8 cellular contexts compared by ENCODE assay signal in genomic region chr11:2345050-2345449, GRCh38. TPM values are rescaled to one million over a fixed set of nuclear protein-coding genes. Genes with fewer than 3 reads are reported as not detected.
"Had no signal": no experiment of that assay in that cellular context is flagged by ENCODE, and none has a peak within 500 bp of the region (broad histone marks: within the 10 kb centered on the region; RNA-seq: fewer than 3 reads in every experiment).

No MANE protein-coding gene starts in this region.

- H3K9ac ChIP-seq: KMS-11 had no signal

- H3K4me3 Mint-ChIP-seq: IgD-negative memory B cell had no signal

- FAIRE-seq: HepG2, HTR-8/SVneo had no signal

- DNase-seq: IMR-90, KBM-7, KG1 had no signal

- H3K4me2 ChIP-seq: KMS-11 had no signal

- ATAC-seq: HepG2 had no signal

- H3K27ac ChIP-seq: HL-60, KMS-11 had no signal

- H3K27ac Mint-ChIP-seq: IgD-negative memory B cell had no signal

RNA-seq across cellular contexts. Expression of gene CD81, which starts 32.1 kb away (rescaled TPM):
- total RNA-seq: HepG2 had no signal
- polyA plus RNA-seq: HepG2 had no signal

RNA-seq across cellular contexts. Expression of gene TSPAN32, which starts 43.2 kb away (rescaled TPM):
- total RNA-seq: IMR-90 had no signal

RNA-seq across cellular contexts. Expression of gene C11orf21, which starts 43.3 kb away (rescaled TPM):
- total RNA-seq: HepG2, IMR-90 had no signal
- polyA plus RNA-seq: IMR-90 had no signal
